ENCODE assay signal across 11 cellular contexts in the genomic region with DNA sequence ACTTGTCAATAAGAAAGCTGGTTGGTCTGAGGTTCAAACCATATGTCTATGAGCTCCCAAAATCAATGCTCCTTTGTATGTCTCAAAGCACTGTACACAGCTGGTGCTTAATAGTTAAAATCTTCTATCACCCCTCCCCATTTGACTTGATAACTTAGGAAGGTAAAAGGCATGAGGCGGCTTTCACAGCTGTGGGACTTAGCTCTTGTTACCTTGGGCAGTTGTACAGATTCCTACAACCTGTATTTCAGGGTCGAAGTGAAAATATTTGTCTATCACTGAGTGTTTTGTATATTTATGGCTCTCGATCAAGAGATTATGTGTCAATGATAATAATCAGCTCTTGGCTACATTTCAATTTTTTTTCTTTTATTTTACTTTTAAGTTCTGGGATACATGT. TPM values are rescaled to one million over a fixed set of nuclear protein-coding genes. Genes with fewer than 3 reads are reported as not detected.
A peak's percentile ranks its signal among the peaks of the same experiment; 100 is the strongest.
DNase-seq lines count a peak whose midpoint lies in the region; ATAC-seq, FAIRE-seq and TF ChIP-seq lines count a peak whose summit lies in the region.
"Had no signal": no experiment of that assay in that cellular context is flagged by ENCODE, and none has a peak within 500 bp of the region (broad histone marks: within the 10 kb centered on the region; RNA-seq: fewer than 3 reads in every experiment).

No MANE protein-coding gene starts in this region.

- H3K4me3 Mint-ChIP-seq in activated CD4-positive, alpha-beta T cell treated with anti-CD3 and anti-CD28 coated beads, Interleukin-2, amount 10 ng/mL, durations not matched to agents 7 days and 5 days: peak overlapping the region; percentile 96

- H3K4me1 Mint-ChIP-seq in activated CD4-positive, alpha-beta T cell treated with anti-CD3 and anti-CD28 coated beads, Interleukin-2, amount 10 ng/mL, durations not matched to agents 7 days and 5 days: peaks cover 42% of the 10 kb centered on the region

- H3K9me3 ChIP-seq in K562 (replicated peaks; ENCODE audit: control insufficient read depth, insufficient read depth, low read depth, low read length) (no peaks in the 10 kb centered on the region), osteoblast (ENCODE audit: low read depth, low read length) (no peaks in the 10 kb centered on the region), gastrocnemius medialis (no peaks in the 10 kb centered on the region), right atrium auricular region (no peaks in the 10 kb centered on the region)
- H3K9me3 ChIP-seq: colonic mucosa, upper lobe of left lung had no signal

- TF ChIP-seq CTCF in LNCaP clone FGC (IDR thresholded peaks at IDR 0.05; ENCODE audit: control insufficient read depth, extremely low read depth, insufficient read depth) (no peak), K562 (IDR thresholded peaks at IDR 0.05 in 2 of 3, conservative IDR thresholded peaks at IDR 0.05 in 1 of 3; ENCODE audit: insufficient read depth in 2 of 3, low read depth in 1 of 3, low read length in 3 of 3) (no peak), osteoblast (IDR thresholded peaks at IDR 0.05; ENCODE audit: extremely low read depth, low read depth, low read length) (no peak), gastrocnemius medialis (IDR thresholded peaks at IDR 0.05 in 4 of 5, conservative IDR thresholded peaks at IDR 0.05 in 1 of 5) (no peak), right atrium auricular region (IDR thresholded peaks at IDR 0.05) (no peak)

- H3K36me3 ChIP-seq in K562 (ENCODE audit: control insufficient read depth, insufficient read depth, low read length): peaks cover 34% of the 10 kb centered on the region
- H3K36me3 ChIP-seq in osteoblast (ENCODE audit: insufficient read depth, low read length): peaks cover 34% of the 10 kb centered on the region
- peaks cover 0 to 31% of the 10 kb centered on the region in 2 donors for H3K36me3 ChIP-seq in gastrocnemius medialis
- peaks cover 27% of the 10 kb centered on the region for H3K36me3 ChIP-seq in right atrium auricular region

- H3K4me3 ChIP-seq in LNCaP clone FGC (ENCODE audit: low read depth, low read length): peak overlapping the region; percentile 76
- H3K4me3 ChIP-seq in K562: no peak overlapping the region
- no peak overlapping the region for H3K4me3 ChIP-seq in osteoblast (ENCODE audit: insufficient read depth, low read length)
- no peak overlapping the region for H3K4me3 ChIP-seq in gastrocnemius medialis
- no peak overlapping the region for H3K4me3 ChIP-seq in right atrium auricular region

- WGBS in K562 (ENCODE audit: insufficient coverage, low coverage, missing lambda C conversion rate): 40% methylated on average over 3 of the region's 3 CpGs

- no peaks in the 10 kb centered on the region for H3K9me3 Mint-ChIP-seq in activated CD4-positive, alpha-beta T cell treated with anti-CD3 and anti-CD28 coated beads, Interleukin-2, amount 10 ng/mL, durations not matched to agents 7 days and 5 days

- no peaks in the 10 kb centered on the region for H3K27me3 ChIP-seq in K562 (ENCODE audit: control insufficient read depth in 2 of 2, insufficient read depth in 2 of 2, low read length in 2 of 2)
- no peaks in the 10 kb centered on the region for H3K27me3 ChIP-seq in osteoblast (ENCODE audit: insufficient read depth, low read length)
- H3K27me3 ChIP-seq in gastrocnemius medialis: no peaks in the 10 kb centered on the region
- H3K27me3 ChIP-seq in right atrium auricular region: no peaks in the 10 kb centered on the region
- H3K27me3 ChIP-seq: colonic mucosa, upper lobe of left lung had no signal

- no peak for TF ChIP-seq POLR2A in K562 (conservative IDR thresholded peaks at IDR 0.05)
- TF ChIP-seq POLR2A in gastrocnemius medialis (IDR thresholded peaks at IDR 0.05): no peak

- intact Hi-C loops in K562 (cut with micrococcal nuclease) (loop anchor here (1.0 to 5.0 kb wide), 3 partner anchors 106 to 425 kb away; partner anchors contain the start of gene HKDC1), gastrocnemius medialis (cut with DNase I; ENCODE audit: low total_unique reads) (loop anchor here (1.0 to 2.0 kb wide), 2 partner anchors 31 to 135 kb away; partner anchors contain the start of gene DDX21)

- H3K27ac Mint-ChIP-seq in activated CD4-positive, alpha-beta T cell treated with anti-CD3 and anti-CD28 coated beads, Interleukin-2, amount 10 ng/mL, durations not matched to agents 7 days and 5 days: no peak overlapping the region

- no peak for TF ChIP-seq RAD21 in K562 (CRISPR knock-in tag; conservative IDR thresholded peaks at IDR 0.05 in 1 of 2, IDR thresholded peaks at IDR 0.05 in 1 of 2)

- H2AFZ ChIP-seq in K562 (ENCODE audit: low read depth, low read length): no peak overlapping the region
- H2AFZ ChIP-seq in osteoblast (ENCODE audit: low read length): no peak overlapping the region

- no peak for ATAC-seq in K562
- no peak for ATAC-seq in gastrocnemius medialis
- no peak for ATAC-seq in GM18520 (IDR thresholded peaks at IDR 0.05; ENCODE audit: unreplicated experiment)

- H3K36me3 Mint-ChIP-seq in activated CD4-positive, alpha-beta T cell treated with anti-CD3 and anti-CD28 coated beads, Interleukin-2, amount 10 ng/mL, durations not matched to agents 7 days and 5 days (ENCODE audit: low read depth): peaks cover 31% of the 10 kb centered on the region

- no peak for FAIRE-seq in K562 (lab: Jason Lieb, UNC)
- FAIRE-seq: small intestine had no signal

- in situ Hi-C loops in K562 (cut with MboI) (no loop called here), gastrocnemius medialis (cut with MboI; ENCODE audit: low sequenced_read_pairs in 4 of 4) (loop anchor here in 2 of 4 donors (10.0 to 25.0 kb wide), 3 partner anchors 197 to 425 kb away; partner anchors contain the start of genes SUPV3L1 (in 1 of the 2) and TACR2 (in 1 of the 2))

- H3K79me2 ChIP-seq in K562 (ENCODE audit: control insufficient read depth, insufficient read depth, low read length) (peaks cover 27% of the 10 kb centered on the region), osteoblast (ENCODE audit: insufficient read depth, low read length) (peaks cover 48% of the 10 kb centered on the region)

- H4K20me1 ChIP-seq in K562 (replicated peaks; ENCODE audit: control insufficient read depth, insufficient read depth, low read length) (no peaks in the 10 kb centered on the region), osteoblast (ENCODE audit: insufficient read depth, low read length) (no peaks in the 10 kb centered on the region)

- BruUV-seq in K562 (replicated peaks; lab: Mats Ljungman, UMichigan): no TSS peak

- POLR2A ChIA-PET in activated CD4-positive, alpha-beta T cell treated with anti-CD3 and anti-CD28 coated beads, Interleukin-2, amount 10 ng/mL, durations not matched to agents 7 days and 5 days (lab: Charles Lee): interaction anchor here (0.6 kb wide), 1 partner anchor 18 kb away, joined by 3 read pairs; no protein-coding TSS in a partner anchor
- POLR2A ChIA-PET in K562 (lab: Yijun Ruan, JAX): interaction anchor here (0.6 to 2.2 kb wide), 11 partner anchors 11 to 699 kb away, joined by 3 to 12 read pairs (median 4); partner anchors contain the start of gene DDX21

- TF ChIP-seq EP300 in K562 (IDR thresholded peaks at IDR 0.05; ENCODE audit: low read length): no peak

- H3K4me1 ChIP-seq in K562 (replicated peaks in 1 of 2; ENCODE audit: control insufficient read depth in 2 of 2, insufficient read depth in 2 of 2, low read length in 2 of 2) (peaks cover 5 to 18% of the 10 kb centered on the region in 2 experiments; a peak in 3 of 5 replicates), osteoblast (ENCODE audit: insufficient read depth, low read length) (peaks cover 28% of the 10 kb centered on the region), gastrocnemius medialis (peaks cover 25 to 34% of the 10 kb centered on the region in 2 donors), right atrium auricular region (peaks cover 0 to 35% of the 10 kb centered on the region in 2 donors)

- no peak for DNase-seq in activated CD4-positive, alpha-beta T cell treated with anti-CD3 and anti-CD28 coated beads, Interleukin-2, amount 10 ng/mL, durations not matched to agents 7 days and 5 days
- DNase-seq in activated CD4-positive, alpha-beta T cell treated with anti-CD3 and anti-CD28 coated beads for 48 hours: no peak
- DNase-seq in LNCaP clone FGC (ENCODE audit: low read depth) (peak; percentile 57), K562 (ENCODE audit: extremely low read depth in 1 of 4, low spot score in 3 of 4) (no peak), osteoblast (ENCODE audit: insufficient read length, low spot score, missing footprints) (no peak), gastrocnemius medialis (no peak), right atrium auricular region (ENCODE audit: low spot score) (no peak)
- DNase-seq: small intestine had no signal

- no peak overlapping the region for H3K27ac ChIP-seq in K562 (ENCODE audit: extremely low read depth, low read depth, low read length)
- H3K27ac ChIP-seq in osteoblast (ENCODE audit: low read depth, low read length): peak overlapping the region; percentile 85
- no peak overlapping the region for H3K27ac ChIP-seq in gastrocnemius medialis
- H3K27ac ChIP-seq in right atrium auricular region: no peak overlapping the region
- H3K27ac ChIP-seq: colonic mucosa had no signal

- H3K4me2 ChIP-seq in K562 (ENCODE audit: insufficient read depth, low read length) (no peak overlapping the region), osteoblast (ENCODE audit: insufficient read depth, low read length) (no peak overlapping the region)

- CTCF ChIA-PET in activated CD4-positive, alpha-beta T cell treated with anti-CD3 and anti-CD28 coated beads, Interleukin-2, amount 10 ng/mL, durations not matched to agents 7 days and 5 days (lab: Charles Lee): interaction anchor here (1.0 to 1.7 kb wide), 10 partner anchors 14 to 233 kb away, joined by 3 to 5 read pairs (median 4); partner anchors contain the start of gene HKDC1
- CTCF ChIA-PET in K562 (lab: Yijun Ruan, JAX; ENCODE audit: low intra/inter-chr PET ratio): interaction anchor here (1.5 kb wide), 1 partner anchor 106 kb away, joined by 4 read pairs; no protein-coding TSS in a partner anchor

- H3K27me3 Mint-ChIP-seq in activated CD4-positive, alpha-beta T cell treated with anti-CD3 and anti-CD28 coated beads, Interleukin-2, amount 10 ng/mL, durations not matched to agents 7 days and 5 days: no peaks in the 10 kb centered on the region

- no peak overlapping the region for H3K9ac ChIP-seq in K562 (ENCODE audit: insufficient read depth in 1 of 2, low read depth in 2 of 2, low read length in 2 of 2)

- no peaks in the 10 kb centered on the region for H3K9me1 ChIP-seq in K562 (ENCODE audit: control insufficient read depth, insufficient read depth, low read length)

RNA-seq across cellular contexts. Expression of gene KIFBP, which starts 1.0 kb away (rescaled TPM):
- total RNA-seq in activated CD4-positive, alpha-beta T cell treated with anti-CD3 and anti-CD28 coated beads, Interleukin-2, amount 10 ng/mL, durations not matched to agents 7 days and 5 days: 10 to 100 TPM; 13.8 to 15.1 TPM
- total RNA-seq in K562 (2011; cell fraction: chromatin; rRNA removed; ENCODE audit: low replicate concordance): 11.1 and 16.5 TPM in 2 replicates
- 7.5 and 8.2 TPM in 2 replicates for total RNA-seq in K562 (2011; cell fraction: nucleolus; rRNA removed)
- total RNA-seq in K562 (2011; cell fraction: nucleoplasm; rRNA removed): 8.2 and 12.1 TPM in 2 replicates
- total RNA-seq in K562 (2014; rRNA removed): 13.8 and 17.3 TPM in 2 replicates
- 18.8 and 20.1 TPM in 2 replicates for total RNA-seq in K562 (2014; rRNA removed; fragmentation: Illumina TruSeq; extraction: Trizol)
- total RNA-seq in K562 (2015; rRNA removed; fragmentation: Illumina TruSeq; extraction: Trizol): 18.7 and 19.7 TPM in 2 replicates
- total RNA-seq in K562 (2021): 13.8 and 14.8 TPM in 2 replicates
- polyA plus RNA-seq in K562 (2011; rRNA removed): 17.0 and 22.1 TPM in 2 replicates
- polyA plus RNA-seq in K562 (2011; cell fraction: cytosol; rRNA removed): 6.9 and 8.8 TPM in 2 replicates
- 9.5 and 9.7 TPM in 2 replicates for polyA plus RNA-seq in K562 (2011; cell fraction: nucleus; rRNA removed)
- polyA plus RNA-seq in K562 (2012): 13.0 and 14.2 TPM in 2 replicates
- 19.9 and 23.2 TPM in 2 replicates for polyA plus RNA-seq in K562 (2014; fragmentation: Illumina TruSeq; extraction: Trizol)
- polyA plus RNA-seq in K562 (2014; fragmentation: Nextera tagmentation; extraction: Ambion mirVana): 1 to 10 TPM; 5.6 to 8.8 TPM
- 13.9 TPM in 2 replicates for polyA plus RNA-seq in K562 (2014; rRNA removed)
- polyA minus RNA-seq in K562 (2011; rRNA and poly(A)+ RNA removed): 18.2 TPM in 2 replicates
- 10.7 and 11.3 TPM in 2 replicates for polyA minus RNA-seq in K562 (2011; cell fraction: cytosol; rRNA and poly(A)+ RNA removed)
- 6.1 and 8.1 TPM in 2 replicates for polyA minus RNA-seq in K562 (2011; cell fraction: nucleus; rRNA and poly(A)+ RNA removed)
- 30.8 and 35.4 TPM in 2 replicates for total RNA-seq in osteoblast
- total RNA-seq in gastrocnemius medialis: 10 to 100 TPM; 24.0 to 41.3 (median 33.9) TPM
- total RNA-seq in right atrium auricular region: 10 to 100 TPM; 36.4 to 48.8 TPM

RNA-seq across cellular contexts. Expression of gene DDX21, which starts 31.6 kb away (rescaled TPM):
- total RNA-seq in activated CD4-positive, alpha-beta T cell treated with anti-CD3 and anti-CD28 coated beads, Interleukin-2, amount 10 ng/mL, durations not matched to agents 7 days and 5 days: 10 to 100 TPM; 81.6 to 92.4 TPM
- total RNA-seq in K562 (2011; cell fraction: chromatin; rRNA removed; ENCODE audit: low replicate concordance): 24.6 and 87.4 TPM in 2 replicates
- total RNA-seq in K562 (2011; cell fraction: nucleolus; rRNA removed): 18.5 and 23.7 TPM in 2 replicates
- 44.2 and 62.0 TPM in 2 replicates for total RNA-seq in K562 (2011; cell fraction: nucleoplasm; rRNA removed)
- total RNA-seq in K562 (2014; rRNA removed) (278 and 289 TPM in 2 replicates), K562 (2014; rRNA removed; fragmentation: Illumina TruSeq; extraction: Trizol) (320 and 383 TPM in 2 replicates), K562 (2015; rRNA removed; fragmentation: Illumina TruSeq; extraction: Trizol) (278 and 305 TPM in 2 replicates), K562 (2021) (250 and 281 TPM in 2 replicates), osteoblast (56.3 and 61.9 TPM in 2 replicates), gastrocnemius medialis (10 to 100 TPM; 44.4 to 66.8 (median 53.7) TPM), right atrium auricular region (10 to 100 TPM; 21.4 to 30.0 TPM)
- polyA plus RNA-seq in K562 (2011; rRNA removed) (160 and 257 TPM in 2 replicates), K562 (2014; fragmentation: Illumina TruSeq; extraction: Trizol) (317 and 365 TPM in 2 replicates), K562 (2014; fragmentation: Nextera tagmentation; extraction: Ambion mirVana) (100 to 1,000 TPM; 143 to 156 TPM), K562 (2014; rRNA removed) (237 and 254 TPM in 2 replicates)
- 48.3 and 116 TPM in 2 replicates for polyA plus RNA-seq in K562 (2011; cell fraction: cytosol; rRNA removed)
- 40.3 and 53.8 TPM in 2 replicates for polyA plus RNA-seq in K562 (2011; cell fraction: nucleus; rRNA removed)
- polyA plus RNA-seq in K562 (2012): 125 and 177 TPM in 2 replicates
- polyA minus RNA-seq in K562 (2011; rRNA and poly(A)+ RNA removed): 370 and 393 TPM in 2 replicates
- polyA minus RNA-seq in K562 (2011; cell fraction: cytosol; rRNA and poly(A)+ RNA removed): 119 and 152 TPM in 2 replicates
- polyA minus RNA-seq in K562 (2011; cell fraction: nucleus; rRNA and poly(A)+ RNA removed): 23.7 and 51.9 TPM in 2 replicates
